Comparison of ENCODE assay signal across 30 cellular contexts in genomic region chr3:46912986-46913385, GRCh38. TPM values are rescaled to one million over a fixed set of nuclear protein-coding genes. Genes with fewer than 3 reads are reported as not detected.
"Had no signal": no experiment of that assay in that cellular context is flagged by ENCODE, and none has a peak within 500 bp of the region (broad histone marks: within the 10 kb centered on the region; RNA-seq: fewer than 3 reads in every experiment).

No MANE protein-coding gene starts in this region.

- H3K27me3 ChIP-seq: SJCRH30 had no signal

- H3K27me3 Mint-ChIP-seq: activated CD4-positive, alpha-beta memory T cell treated with anti-CD3 and anti-CD28 coated beads, Interleukin-2, amount 10 ng/mL, durations not matched to agents 7 days and 5 days; activated naive CD8-positive, alpha-beta T cell; activated naive CD8-positive, alpha-beta T cell treated with anti-CD3 and anti-CD28 coated beads, Interleukin-2, amount 50 U/mL, for 24 hours; brain; IgD-negative memory B cell; T-cell had no signal

- ATAC-seq: activated naive CD8-positive, alpha-beta T cell treated with anti-CD3 and anti-CD28 coated beads, Interleukin-2, amount 50 U/mL, for 24 hours; Panc1 had no signal

- H3K4me3 Mint-ChIP-seq: activated CD4-positive, alpha-beta memory T cell treated with anti-CD3 and anti-CD28 coated beads, Interleukin-2, amount 10 ng/mL, durations not matched to agents 7 days and 5 days; activated naive CD4-positive, alpha-beta T cell treated with anti-CD3 and anti-CD28 coated beads for 36 hours; activated naive CD8-positive, alpha-beta T cell; activated naive CD8-positive, alpha-beta T cell treated with anti-CD3 and anti-CD28 coated beads, Interleukin-2, amount 50 U/mL, for 24 hours; IgD-negative memory B cell; T-cell had no signal

- H3K9me3 Mint-ChIP-seq: activated CD4-positive, alpha-beta memory T cell treated with anti-CD3 and anti-CD28 coated beads, Interleukin-2, amount 10 ng/mL, durations not matched to agents 7 days and 5 days; activated naive CD4-positive, alpha-beta T cell treated with anti-CD3 and anti-CD28 coated beads for 36 hours; activated naive CD8-positive, alpha-beta T cell treated with anti-CD3 and anti-CD28 coated beads, Interleukin-2, amount 50 U/mL, for 24 hours; IgD-negative memory B cell had no signal

- H3K27ac ChIP-seq: SJCRH30, SK-N-MC, WERI-Rb-1 had no signal

- H3K27ac Mint-ChIP-seq: activated CD4-positive, alpha-beta memory T cell treated with anti-CD3 and anti-CD28 coated beads, Interleukin-2, amount 10 ng/mL, durations not matched to agents 7 days and 5 days; activated naive CD4-positive, alpha-beta T cell treated with anti-CD3 and anti-CD28 coated beads for 36 hours; activated naive CD8-positive, alpha-beta T cell; activated naive CD8-positive, alpha-beta T cell treated with anti-CD3 and anti-CD28 coated beads, Interleukin-2, amount 50 U/mL, for 24 hours; activated T-helper 2 cell treated with anti-CD3 and anti-CD28 coated beads, Interferon-gamma antibody, Interleukin-2, Interleukin-4, amounts not matched to agents 10 μg/mL and 5 μg/mL and 100 μg/mL, durations not matched to agents 14 hours and 24 hours and 36 hours had no signal

- H3K4me3 ChIP-seq: SJCRH30, SK-N-MC had no signal

- DNase-seq: activated CD4-positive, alpha-beta memory T cell treated with anti-CD3 and anti-CD28 coated beads, Interleukin-2, amount 10 ng/mL, durations not matched to agents 7 days and 5 days; activated CD4-positive, alpha-beta T cell treated with anti-CD3 and anti-CD28 coated beads for 1 hour; activated CD4-positive, alpha-beta T cell treated with anti-CD3 and anti-CD28 coated beads for 48 hours; activated CD4-positive, CD25-positive, alpha-beta regulatory T cell; activated gamma-delta T cell; activated naive CD4-positive, alpha-beta T cell treated with anti-CD3 and anti-CD28 coated beads for 36 hours; activated naive CD8-positive, alpha-beta T cell treated with anti-CD3 and anti-CD28 coated beads, Interleukin-2, amount 50 U/mL, for 24 hours; activated T-cell treated with anti-CD3 and anti-CD28 coated beads for 4 hours; activated T-cell treated with anti-CD3 and anti-CD28 coated beads, Interleukin-2, amount 50 U/mL, for 48 hours; anterior cingulate cortex; Karpas-422; KBM-7; NCI-H1436; NCI-H1694; NCI-H1930; NCI-H446 treated with DMSO at 0.1 percent for 48 hours; T-cell; T-helper 9 cell; WERI-Rb-1 had no signal

RNA-seq across cellular contexts. Expression of gene PTH1R, which starts 35.5 kb away (rescaled TPM):
- total RNA-seq: activated CD4-positive, alpha-beta memory T cell treated with anti-CD3 and anti-CD28 coated beads, Interleukin-2, amount 10 ng/mL, durations not matched to agents 7 days and 5 days; activated CD8-positive, alpha-beta memory T cell treated with anti-CD3 and anti-CD28 coated beads for 36 hours; activated naive CD4-positive, alpha-beta T cell treated with anti-CD3 and anti-CD28 coated beads for 36 hours; activated T-helper 2 cell treated with anti-CD3 and anti-CD28 coated beads, Interferon-gamma antibody, Interleukin-2, Interleukin-4, amounts not matched to agents 10 μg/mL and 5 μg/mL and 100 μg/mL, durations not matched to agents 14 hours and 24 hours and 36 hours; bronchial epithelial cell; MCF 10A; RPMI7951 had no signal
- polyA plus RNA-seq: IgD-negative memory B cell had no signal

RNA-seq across cellular contexts. Expression of gene MYL3, which starts 49.7 kb away (rescaled TPM):
- total RNA-seq: activated CD4-positive, alpha-beta memory T cell treated with anti-CD3 and anti-CD28 coated beads, Interleukin-2, amount 10 ng/mL, durations not matched to agents 7 days and 5 days; activated CD8-positive, alpha-beta memory T cell treated with anti-CD3 and anti-CD28 coated beads for 36 hours; activated naive CD4-positive, alpha-beta T cell treated with anti-CD3 and anti-CD28 coated beads for 36 hours; activated T-helper 2 cell treated with anti-CD3 and anti-CD28 coated beads, Interferon-gamma antibody, Interleukin-2, Interleukin-4, amounts not matched to agents 10 μg/mL and 5 μg/mL and 100 μg/mL, durations not matched to agents 14 hours and 24 hours and 36 hours; bronchial epithelial cell; MCF 10A; RPMI7951; SJCRH30; T-cell had no signal
- polyA plus RNA-seq: IgD-negative memory B cell had no signal
